31 cellular contexts compared by ENCODE assay signal in genomic region chr17:13918247-13918646, GRCh38.
"Had no signal": no experiment of that assay in that cellular context is flagged by ENCODE, and none has a peak within 500 bp of the region (broad histone marks: within the 10 kb centered on the region; RNA-seq: fewer than 3 reads in every experiment).

No MANE protein-coding gene starts in this region.

- ATAC-seq: activated naive CD4-positive, alpha-beta T cell treated with anti-CD3 and anti-CD28 coated beads, Interleukin-2, amount 50 U/mL, for 72 hours; activated T-cell treated with anti-CD3 and anti-CD28 coated beads, Interleukin-2, amount 50 U/mL, for 4 hours; body of pancreas; SK-N-SH treated with all-trans-retinoic acid at 6 μM for 48 hours had no signal

- H3K36me3 Mint-ChIP-seq: activated CD4-positive, alpha-beta memory T cell treated with anti-CD3 and anti-CD28 coated beads for 36 hours; activated naive CD4-positive, alpha-beta T cell treated with anti-CD3 and anti-CD28 coated beads, Interleukin-2, amount 50 U/mL, for 72 hours had no signal

- H3K27ac ChIP-seq: adrenal gland, body of pancreas, breast epithelium, PC-9, RWPE1, WERI-Rb-1 had no signal

- H3K4me3 ChIP-seq: adrenal gland, body of pancreas, breast epithelium, PC-9 had no signal

- H3K27me3 Mint-ChIP-seq: activated CD4-positive, alpha-beta memory T cell treated with anti-CD3 and anti-CD28 coated beads for 36 hours had no signal

- H3K4me2 ChIP-seq: PC-9 had no signal

- H3K27ac Mint-ChIP-seq: activated CD4-positive, alpha-beta memory T cell treated with anti-CD3 and anti-CD28 coated beads for 36 hours; activated CD4-positive, alpha-beta T cell treated with anti-CD3 and anti-CD28 coated beads, Interleukin-2, amount 10 ng/mL, durations not matched to agents 7 days and 5 days; activated naive CD4-positive, alpha-beta T cell treated with anti-CD3 and anti-CD28 coated beads for 36 hours; activated naive CD4-positive, alpha-beta T cell treated with anti-CD3 and anti-CD28 coated beads, Interleukin-2, amount 50 U/mL, for 72 hours; activated T-helper 1 cell treated with anti-CD3 and anti-CD28 coated beads, Interleukin-12 subunit alpha, Interleukin-12 subunit beta, Interleukin-2, Interleukin-4 antibody, amounts not matched to agents 30 ng/mL and 10 ng/mL and 1 ng/mL, durations not matched to agents 14 hours and 24 hours and 36 hours had no signal

- H3K36me3 ChIP-seq: adrenal gland, breast epithelium, WERI-Rb-1 had no signal

- DNase-seq: activated CD4-positive, alpha-beta memory T cell treated with anti-CD3 and anti-CD28 coated beads for 36 hours; activated CD4-positive, alpha-beta T cell treated with anti-CD3 and anti-CD28 coated beads, Interleukin-2, amount 10 ng/mL, durations not matched to agents 7 days and 5 days; activated CD8-positive, alpha-beta memory T cell treated with anti-CD3 and anti-CD28 coated beads, Interleukin-2, amount 50 U/mL, for 4 hours; activated gamma-delta T cell treated with Interleukin-2 at 50 U/mL for 16 hours; activated naive CD4-positive, alpha-beta T cell treated with anti-CD3 and anti-CD28 coated beads for 36 hours; activated T-cell treated with anti-CD3 and anti-CD28 coated beads for 4 hours; activated T-cell treated with anti-CD3 and anti-CD28 coated beads, Interleukin-2, amount 50 U/mL, for 4 hours; adrenal gland; body of pancreas; KG1; MM.1S; NCI-H1092; NCI-H1436 treated with DMSO at 0.1 percent for 48 hours; NCI-H187; NCI-H2029 treated with DMSO at 0.1 percent for 48 hours; NCI-H2107; NCI-H2171; NCI-H510A; NCI-H748 treated with DMSO at 0.1 percent for 48 hours; NK-92 treated with Interleukin-12 subunit alpha and Interleukin-12 subunit beta, amount 100 ng/mL, for 24 hours; PC-9; SIG-M5; T-helper 1 cell; T-helper 2 cell; T-helper 9 cell; WERI-Rb-1 had no signal

- H3K4me1 Mint-ChIP-seq: activated CD4-positive, alpha-beta T cell treated with anti-CD3 and anti-CD28 coated beads, Interleukin-2, amount 10 ng/mL, durations not matched to agents 7 days and 5 days had no signal

- H3K27me3 ChIP-seq: adrenal gland, body of pancreas, breast epithelium had no signal

- H3K4me3 Mint-ChIP-seq: activated CD4-positive, alpha-beta memory T cell treated with anti-CD3 and anti-CD28 coated beads for 36 hours; activated CD4-positive, alpha-beta T cell treated with anti-CD3 and anti-CD28 coated beads, Interleukin-2, amount 10 ng/mL, durations not matched to agents 7 days and 5 days; activated naive CD4-positive, alpha-beta T cell treated with anti-CD3 and anti-CD28 coated beads for 36 hours; activated T-cell treated with anti-CD3 and anti-CD28 coated beads, Interleukin-2, amount 50 U/mL, for 4 hours; activated T-helper 1 cell treated with anti-CD3 and anti-CD28 coated beads, Interleukin-12 subunit alpha, Interleukin-12 subunit beta, Interleukin-2, Interleukin-4 antibody, amounts not matched to agents 30 ng/mL and 10 ng/mL and 1 ng/mL, durations not matched to agents 14 hours and 24 hours and 36 hours had no signal

- H3K4me1 ChIP-seq: adrenal gland, body of pancreas, breast epithelium had no signal

- H3K9me3 ChIP-seq: adrenal gland, body of pancreas, breast epithelium had no signal

- H2AFZ ChIP-seq: PC-9 had no signal

- H3K9me3 Mint-ChIP-seq: activated CD4-positive, alpha-beta T cell treated with anti-CD3 and anti-CD28 coated beads, Interleukin-2, amount 10 ng/mL, durations not matched to agents 7 days and 5 days; activated naive CD4-positive, alpha-beta T cell treated with anti-CD3 and anti-CD28 coated beads for 36 hours; activated naive CD4-positive, alpha-beta T cell treated with anti-CD3 and anti-CD28 coated beads, Interleukin-2, amount 50 U/mL, for 72 hours; activated T-cell treated with anti-CD3 and anti-CD28 coated beads, Interleukin-2, amount 50 U/mL, for 4 hours; activated T-helper 1 cell treated with anti-CD3 and anti-CD28 coated beads, Interleukin-12 subunit alpha, Interleukin-12 subunit beta, Interleukin-2, Interleukin-4 antibody, amounts not matched to agents 30 ng/mL and 10 ng/mL and 1 ng/mL, durations not matched to agents 14 hours and 24 hours and 36 hours had no signal
